ENCODE assay signal across 8 cellular contexts in the genomic region with DNA sequence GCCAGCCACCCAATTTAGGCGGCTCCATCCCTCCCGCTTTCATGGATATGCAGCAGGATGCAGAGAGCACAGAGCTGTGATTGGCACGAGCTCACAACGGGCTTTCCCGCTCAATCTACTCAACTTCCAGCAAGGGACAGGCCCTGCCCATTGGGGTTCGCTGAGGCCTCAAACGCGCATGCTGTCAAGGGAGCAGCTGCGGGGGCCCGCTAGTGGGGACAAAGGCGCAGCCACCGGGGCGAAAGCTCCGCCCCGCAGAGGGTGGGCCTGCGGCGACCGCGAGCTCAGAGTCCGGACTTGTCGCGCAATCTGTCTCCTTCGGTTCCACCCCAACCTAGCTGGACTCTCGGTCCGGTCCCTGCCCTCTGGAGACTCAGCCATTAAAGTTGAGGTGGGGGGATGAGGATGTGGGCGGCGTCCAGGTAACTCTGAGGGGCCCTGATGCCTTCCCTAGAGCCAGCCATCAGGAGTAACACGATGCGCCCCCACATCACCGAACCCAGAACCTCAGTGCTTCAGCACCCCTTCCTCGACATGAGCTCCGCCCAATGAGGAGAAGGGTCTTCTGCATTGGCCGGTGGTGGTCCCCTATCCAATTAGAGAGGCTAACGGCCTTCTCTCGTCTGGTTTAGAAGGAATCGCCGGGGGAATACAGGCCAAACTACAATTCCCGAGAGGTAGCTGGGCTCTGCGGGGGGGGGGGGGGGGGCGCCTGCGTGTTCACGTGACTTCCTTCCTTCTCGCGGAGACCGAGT. TPM values are rescaled to one million over a fixed set of nuclear protein-coding genes. Genes with fewer than 3 reads are reported as not detected.
DNase-seq lines count a peak whose midpoint lies in the region; ATAC-seq and TF ChIP-seq lines count a peak whose summit lies in the region.

No MANE protein-coding gene starts in this region.

- intact Hi-C loops in right lobe of liver (cut with DNase I), result loop anchor here in 1 of 2 donors (10.0 kb wide), 1 partner anchor 150 kb away; a partner anchor contains a TSS

- H3K27ac ChIP-seq in right lobe of liver, result peak overlapping the region; percentile 96 to 99 (median 96)

- H3K36me3 ChIP-seq in right lobe of liver, result no peaks in the 10 kb centered on the region

- no peaks in the 10 kb centered on the region for H3K9me3 ChIP-seq in right lobe of liver

- peaks cover 2 to 59% (median 30%) of the 10 kb centered on the region in 4 donors for H3K4me1 ChIP-seq in right lobe of liver

- H3K4me3 ChIP-seq in right lobe of liver, result peak overlapping the region; percentile 57 to 68 (median 63)

- DNase-seq in AG08396 (ENCODE audit: low spot score) (peak; percentile 82), NCI-H510A treated with DMSO at 0.1 percent for 48 hours (lab: John Stamatoyannopoulos, UW) (peak; percentile 82), dermis microvascular lymphatic vessel endothelial cell (ENCODE audit: low read depth in 2 of 2) (peak; percentile 52 to 80), right lobe of liver (peak; percentile 94 to 95 (median 94))
- DNase-seq in activated CD4-positive, alpha-beta T cell treated with anti-CD3 and anti-CD28 coated beads, Interleukin-2, amount 50 U/mL, for 4 hours, result peak; percentile 63 to 70
- DNase-seq in stimulated activated CD4-positive, alpha-beta T cell treated with anti-CD3 and anti-CD28 coated beads, Interleukin-4, amount 100 ng/mL, for 4 hours, result peak; percentile 77 to 82

- ATAC-seq in GM18909 (IDR thresholded peaks at IDR 0.05; ENCODE audit: poor library complexity, unreplicated experiment) (peak; percentile 65), HG03159 (IDR thresholded peaks at IDR 0.05; ENCODE audit: unreplicated experiment) (peak; percentile 57), right lobe of liver (peak; percentile 71 to 82 (median 76))

- TF ChIP-seq POLR2A in right lobe of liver (IDR thresholded peaks at IDR 0.05), result peak; percentile 71

- H3K27me3 ChIP-seq in right lobe of liver, result no peaks in the 10 kb centered on the region

- WGBS in right lobe of liver (ENCODE audit: insufficient coverage, low coverage, low lambda C conversion rate, missing lambda C conversion rate), result 2% methylated on average over 27 of the region's 45 CpGs

- peak; percentile 16 to 35 (median 24) for TF ChIP-seq CTCF in right lobe of liver (IDR thresholded peaks at IDR 0.05)

RNA-seq across cellular contexts. Expression of a gene that starts 0.5 kb away (rescaled TPM):
- total RNA-seq in dermis microvascular lymphatic vessel endothelial cell (15.7 and 24.9 TPM in 2 replicates), right lobe of liver (10 to 100 TPM; 19.9 to 30.1 (median 25.1) TPM)

Comparison
In these comparisons a context has a peak if more than half of its experiments do, and no peak if none do; other contexts are left out.
1. Peak in every context shown above with its lines: DNase-seq, ATAC-seq, H3K4me3 ChIP-seq and H3K27ac ChIP-seq.